Comparison of ENCODE assay signal across 1 cellular context in the genomic region with DNA sequence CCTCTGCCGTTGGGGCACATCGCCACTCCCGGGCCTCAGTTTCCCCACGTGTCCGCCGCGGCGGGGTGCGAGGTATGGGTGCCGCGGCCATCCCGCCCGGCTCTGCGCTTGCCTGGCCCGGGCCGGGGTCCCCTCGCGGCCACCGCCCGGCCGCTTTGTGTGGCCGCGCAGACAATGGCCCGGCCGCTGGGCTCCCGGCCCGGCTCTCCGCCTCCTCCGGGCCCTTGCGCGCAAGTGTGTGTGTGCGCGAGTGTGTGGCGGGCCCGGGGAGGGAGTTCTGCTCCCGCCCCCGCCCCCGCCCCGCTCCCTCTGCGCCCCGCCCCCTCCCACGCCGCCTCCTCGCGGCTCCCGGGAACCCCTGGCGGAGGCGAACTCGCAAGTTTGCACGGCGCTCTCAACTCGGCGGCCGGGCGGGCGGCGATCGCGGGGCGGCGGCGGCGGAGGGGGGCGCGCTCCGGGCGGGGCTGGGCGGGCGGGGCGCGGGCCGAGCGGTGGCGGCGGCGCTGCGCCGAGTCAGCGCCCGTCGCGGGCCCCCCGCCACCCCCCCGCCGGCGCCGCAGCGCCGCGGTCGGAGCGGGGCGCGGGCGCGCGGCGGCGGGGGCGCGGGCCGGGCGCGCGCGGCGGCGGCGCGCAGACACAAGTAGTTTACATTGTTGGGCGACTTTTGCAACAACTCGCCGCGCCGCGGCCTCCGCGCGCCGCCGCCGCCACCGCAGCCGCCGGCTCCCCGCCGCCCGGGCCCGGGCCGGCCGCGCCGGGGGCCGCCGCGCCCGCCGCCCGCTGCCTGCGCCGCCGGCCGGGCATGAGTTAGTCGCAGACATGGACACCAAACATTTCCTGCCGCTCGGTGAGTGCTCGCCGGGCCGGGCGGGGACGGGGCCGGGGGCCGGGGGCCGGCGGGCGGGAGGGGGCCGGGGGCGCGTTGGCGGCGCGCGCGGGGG.
TF ChIP-seq lines count a peak whose summit lies in the region.

Gene RXRA (plus strand): TSS at position 643 of the 941 bp plus-strand sequence. CDS start 177 bp downstream, at position 820.

TF ChIP-seq in K562, 482 proteins besides CTCF, POLR2A, EP300 and RAD21 (continued from another document and continues in another):
- TF ChIP-seq, protein P1, sequence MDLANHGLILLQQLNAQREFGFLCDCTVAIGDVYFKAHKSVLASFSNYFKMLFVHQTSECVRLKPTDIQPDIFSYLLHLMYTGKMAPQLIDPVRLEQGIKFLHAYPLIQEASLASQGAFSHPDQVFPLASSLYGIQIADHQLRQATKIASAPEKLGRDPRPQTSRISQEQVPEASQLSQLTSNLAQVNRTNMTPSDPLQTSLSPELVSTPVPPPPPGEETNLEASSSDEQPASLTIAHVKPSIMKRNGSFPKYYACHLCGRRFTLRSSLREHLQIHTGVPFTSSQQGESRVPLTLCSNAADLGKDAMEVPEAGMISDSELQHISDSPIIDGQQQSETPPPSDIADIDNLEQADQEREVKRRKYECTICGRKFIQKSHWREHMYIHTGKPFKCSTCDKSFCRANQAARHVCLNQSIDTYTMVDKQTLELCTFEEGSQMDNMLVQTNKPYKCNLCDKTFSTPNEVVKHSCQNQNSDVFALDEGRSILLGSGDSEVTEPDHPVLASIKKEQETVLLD (IDR thresholded peaks at IDR 0.05): no peak
- TF ChIP-seq PTBP1 (IDR thresholded peaks at IDR 0.05; ENCODE audit: low read depth, low read length) (no peak), MBD2 (IDR thresholded peaks at IDR 0.05; ENCODE audit: borderline replicate concordance, low read depth) (no peak), ZHX1 (conservative IDR thresholded peaks at IDR 0.05; ENCODE audit: low read length) (no peak), ZNF184 (CRISPR knock-in tag; IDR thresholded peaks at IDR 0.05) (no peak), SIN3A (IDR thresholded peaks at IDR 0.05; ENCODE audit: borderline replicate concordance in 2 of 2, control insufficient read depth in 1 of 2, low read depth in 2 of 2, low read length in 2 of 2) (no peak), OTX1 (CRISPR knock-in tag; IDR thresholded peaks at IDR 0.05) (no peak), POLR2AphosphoS5 (IDR thresholded peaks at IDR 0.05; ENCODE audit: control insufficient read depth, insufficient read depth, low read depth, low read length) (peak; percentile 51; the same call in 1 of the 2 replicates), THAP12 (CRISPR knock-in tag; IDR thresholded peaks at IDR 0.05) (0 out of 2 replicates have a peak, but pooled peaks have one; percentile 60), MEF2A (IDR thresholded peaks at IDR 0.05; ENCODE audit: control insufficient read depth, low read depth, low read length) (no peak), HNRNPL (IDR thresholded peaks at IDR 0.05; ENCODE audit: low read depth, low read length) (no peak), MAZ (CRISPR knock-in tag; conservative IDR thresholded peaks at IDR 0.05 in 1 of 2, IDR thresholded peaks at IDR 0.05 in 1 of 2) (peak; percentile 56 to 68; a peak in 2 of 4 replicates), PHF8 (IDR thresholded peaks at IDR 0.05; ENCODE audit: borderline replicate concordance, low read length) (peak; percentile 73; the same call in 1 of the 2 replicates), ZNF395 (CRISPR knock-in tag; IDR thresholded peaks at IDR 0.05) (peak; percentile 81; the same call in 1 of the 2 replicates), ZFP30 (CRISPR knock-in tag; IDR thresholded peaks at IDR 0.05; ENCODE audit: borderline replicate concordance) (no peak), EGR1 (conservative IDR thresholded peaks at IDR 0.05) (peak; percentile 18; the same call in 1 of the 2 replicates), GTF2E2 (tag; IDR thresholded peaks at IDR 0.05) (no peak), NRF1 (conservative IDR thresholded peaks at IDR 0.05 in 1 of 2, IDR thresholded peaks at IDR 0.05 in 1 of 2) (no peak), BACH1 (tag; IDR thresholded peaks at IDR 0.05) (no peak), KLF1 (tag; IDR thresholded peaks at IDR 0.05) (no peak), ELK3 (CRISPR knock-in tag; IDR thresholded peaks at IDR 0.05) (no peak), FOXK1 (CRISPR knock-in tag; IDR thresholded peaks at IDR 0.05; ENCODE audit: borderline replicate concordance) (no peak), ZNF280A (IDR thresholded peaks at IDR 0.05; ENCODE audit: low read depth, partially characterized antibody) (no peak)
- TF ChIP-seq, protein P2, sequence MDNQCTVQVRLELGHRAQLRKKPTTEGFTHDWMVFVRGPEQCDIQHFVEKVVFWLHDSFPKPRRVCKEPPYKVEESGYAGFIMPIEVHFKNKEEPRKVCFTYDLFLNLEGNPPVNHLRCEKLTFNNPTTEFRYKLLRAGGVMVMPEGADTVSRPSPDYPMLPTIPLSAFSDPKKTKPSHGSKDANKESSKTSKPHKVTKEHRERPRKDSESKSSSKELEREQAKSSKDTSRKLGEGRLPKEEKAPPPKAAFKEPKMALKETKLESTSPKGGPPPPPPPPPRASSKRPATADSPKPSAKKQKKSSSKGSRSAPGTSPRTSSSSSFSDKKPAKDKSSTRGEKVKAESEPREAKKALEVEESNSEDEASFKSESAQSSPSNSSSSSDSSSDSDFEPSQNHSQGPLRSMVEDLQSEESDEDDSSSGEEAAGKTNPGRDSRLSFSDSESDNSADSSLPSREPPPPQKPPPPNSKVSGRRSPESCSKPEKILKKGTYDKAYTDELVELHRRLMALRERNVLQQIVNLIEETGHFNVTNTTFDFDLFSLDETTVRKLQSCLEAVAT (IDR thresholded peaks at IDR 0.05): no peak
- TF ChIP-seq, protein P3, sequence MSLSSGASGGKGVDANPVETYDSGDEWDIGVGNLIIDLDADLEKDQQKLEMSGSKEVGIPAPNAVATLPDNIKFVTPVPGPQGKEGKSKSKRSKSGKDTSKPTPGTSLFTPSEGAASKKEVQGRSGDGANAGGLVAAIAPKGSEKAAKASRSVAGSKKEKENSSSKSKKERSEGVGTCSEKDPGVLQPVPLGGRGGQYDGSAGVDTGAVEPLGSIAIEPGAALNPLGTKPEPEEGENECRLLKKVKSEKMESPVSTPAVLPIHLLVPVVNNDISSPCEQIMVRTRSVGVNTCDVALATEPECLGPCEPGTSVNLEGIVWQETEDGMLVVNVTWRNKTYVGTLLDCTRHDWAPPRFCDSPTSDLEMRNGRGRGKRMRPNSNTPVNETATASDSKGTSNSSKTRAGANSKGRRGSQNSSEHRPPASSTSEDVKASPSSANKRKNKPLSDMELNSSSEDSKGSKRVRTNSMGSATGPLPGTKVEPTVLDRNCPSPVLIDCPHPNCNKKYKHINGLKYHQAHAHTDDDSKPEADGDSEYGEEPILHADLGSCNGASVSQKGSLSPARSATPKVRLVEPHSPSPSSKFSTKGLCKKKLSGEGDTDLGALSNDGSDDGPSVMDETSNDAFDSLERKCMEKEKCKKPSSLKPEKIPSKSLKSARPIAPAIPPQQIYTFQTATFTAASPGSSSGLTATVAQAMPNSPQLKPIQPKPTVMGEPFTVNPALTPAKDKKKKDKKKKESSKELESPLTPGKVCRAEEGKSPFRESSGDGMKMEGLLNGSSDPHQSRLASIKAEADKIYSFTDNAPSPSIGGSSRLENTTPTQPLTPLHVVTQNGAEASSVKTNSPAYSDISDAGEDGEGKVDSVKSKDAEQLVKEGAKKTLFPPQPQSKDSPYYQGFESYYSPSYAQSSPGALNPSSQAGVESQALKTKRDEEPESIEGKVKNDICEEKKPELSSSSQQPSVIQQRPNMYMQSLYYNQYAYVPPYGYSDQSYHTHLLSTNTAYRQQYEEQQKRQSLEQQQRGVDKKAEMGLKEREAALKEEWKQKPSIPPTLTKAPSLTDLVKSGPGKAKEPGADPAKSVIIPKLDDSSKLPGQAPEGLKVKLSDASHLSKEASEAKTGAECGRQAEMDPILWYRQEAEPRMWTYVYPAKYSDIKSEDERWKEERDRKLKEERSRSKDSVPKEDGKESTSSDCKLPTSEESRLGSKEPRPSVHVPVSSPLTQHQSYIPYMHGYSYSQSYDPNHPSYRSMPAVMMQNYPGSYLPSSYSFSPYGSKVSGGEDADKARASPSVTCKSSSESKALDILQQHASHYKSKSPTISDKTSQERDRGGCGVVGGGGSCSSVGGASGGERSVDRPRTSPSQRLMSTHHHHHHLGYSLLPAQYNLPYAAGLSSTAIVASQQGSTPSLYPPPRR (CRISPR knock-in tag; IDR thresholded peaks at IDR 0.05; ENCODE audit: borderline replicate concordance): no peak
- TF ChIP-seq, protein P4, sequence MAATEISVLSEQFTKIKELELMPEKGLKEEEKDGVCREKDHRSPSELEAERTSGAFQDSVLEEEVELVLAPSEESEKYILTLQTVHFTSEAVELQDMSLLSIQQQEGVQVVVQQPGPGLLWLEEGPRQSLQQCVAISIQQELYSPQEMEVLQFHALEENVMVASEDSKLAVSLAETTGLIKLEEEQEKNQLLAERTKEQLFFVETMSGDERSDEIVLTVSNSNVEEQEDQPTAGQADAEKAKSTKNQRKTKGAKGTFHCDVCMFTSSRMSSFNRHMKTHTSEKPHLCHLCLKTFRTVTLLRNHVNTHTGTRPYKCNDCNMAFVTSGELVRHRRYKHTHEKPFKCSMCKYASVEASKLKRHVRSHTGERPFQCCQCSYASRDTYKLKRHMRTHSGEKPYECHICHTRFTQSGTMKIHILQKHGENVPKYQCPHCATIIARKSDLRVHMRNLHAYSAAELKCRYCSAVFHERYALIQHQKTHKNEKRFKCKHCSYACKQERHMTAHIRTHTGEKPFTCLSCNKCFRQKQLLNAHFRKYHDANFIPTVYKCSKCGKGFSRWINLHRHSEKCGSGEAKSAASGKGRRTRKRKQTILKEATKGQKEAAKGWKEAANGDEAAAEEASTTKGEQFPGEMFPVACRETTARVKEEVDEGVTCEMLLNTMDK (IDR thresholded peaks at IDR 0.05; ENCODE audit: borderline replicate concordance, insufficient read depth, low read depth, low read length, poor library complexity, severe bottlenecking): peak; percentile 36
- TF ChIP-seq, protein P5, sequence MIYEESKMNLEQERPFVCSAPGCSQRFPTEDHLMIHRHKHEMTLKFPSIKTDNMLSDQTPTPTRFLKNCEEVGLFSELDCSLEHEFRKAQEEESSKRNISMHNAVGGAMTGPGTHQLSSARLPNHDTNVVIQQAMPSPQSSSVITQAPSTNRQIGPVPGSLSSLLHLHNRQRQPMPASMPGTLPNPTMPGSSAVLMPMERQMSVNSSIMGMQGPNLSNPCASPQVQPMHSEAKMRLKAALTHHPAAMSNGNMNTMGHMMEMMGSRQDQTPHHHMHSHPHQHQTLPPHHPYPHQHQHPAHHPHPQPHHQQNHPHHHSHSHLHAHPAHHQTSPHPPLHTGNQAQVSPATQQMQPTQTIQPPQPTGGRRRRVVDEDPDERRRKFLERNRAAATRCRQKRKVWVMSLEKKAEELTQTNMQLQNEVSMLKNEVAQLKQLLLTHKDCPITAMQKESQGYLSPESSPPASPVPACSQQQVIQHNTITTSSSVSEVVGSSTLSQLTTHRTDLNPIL (CRISPR knock-in tag; IDR thresholded peaks at IDR 0.05): no peak
